In the genomic region with DNA sequence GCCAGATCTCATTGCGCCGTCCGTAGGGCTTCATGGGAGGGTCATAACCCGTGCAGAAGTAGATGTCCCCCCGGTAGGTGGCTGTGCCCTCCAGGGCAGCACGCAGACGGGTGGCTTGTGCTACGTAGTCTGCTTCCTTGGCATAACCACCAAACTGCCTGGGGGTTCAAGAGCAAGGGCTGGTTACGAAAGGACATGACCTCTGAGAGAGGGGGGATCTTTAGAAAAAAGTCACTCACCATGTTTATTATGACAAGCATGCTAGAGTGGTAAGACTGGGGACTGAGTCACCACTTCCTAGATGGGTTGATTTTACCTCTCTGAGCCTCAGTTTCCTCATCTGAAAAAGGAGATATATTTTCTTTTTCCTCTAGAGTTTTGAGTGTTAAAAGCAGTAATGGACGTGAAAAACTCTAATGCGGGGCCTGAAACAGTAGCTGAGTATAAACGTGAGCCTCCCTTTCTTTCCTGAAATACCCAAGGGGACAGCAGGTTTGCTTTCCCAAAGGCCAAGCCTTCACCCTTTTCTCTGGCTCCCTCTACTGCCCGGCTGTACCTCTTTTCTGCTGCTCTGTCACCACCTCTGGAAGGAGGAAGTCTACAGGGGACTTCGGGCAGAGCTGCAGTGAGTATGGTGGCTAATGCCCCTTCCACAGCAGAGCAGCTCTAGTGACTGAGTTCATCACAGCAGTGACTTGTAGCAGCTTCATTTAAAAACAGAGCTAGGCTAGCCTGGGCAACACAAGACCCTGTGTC, we compare ENCODE assay signal across 9 cellular contexts. TPM values are rescaled to one million over a fixed set of nuclear protein-coding genes. Genes with fewer than 3 reads are reported as not detected.
DNase-seq lines count a peak whose midpoint lies in the region; ATAC-seq and TF ChIP-seq lines count a peak whose summit lies in the region.
"Had no signal": no experiment of that assay in that cellular context is flagged by ENCODE, and none has a peak within 500 bp of the region (broad histone marks: within the 10 kb centered on the region; RNA-seq: fewer than 3 reads in every experiment).

No MANE protein-coding gene starts in this region.

- peak; percentile 75 for TF ChIP-seq CTCF in retinal pigment epithelial cell (conservative IDR thresholded peaks at IDR 0.05; ENCODE audit: low read depth, low read length)

- no peaks in the 10 kb centered on the region for H3K4me1 Mint-ChIP-seq in activated CD4-positive, alpha-beta memory T cell treated with anti-CD3 and anti-CD28 coated beads for 36 hours (ENCODE audit: low read depth)
- H3K4me1 Mint-ChIP-seq in activated CD4-positive, alpha-beta memory T cell treated with anti-CD3 and anti-CD28 coated beads, Interleukin-2, amount 10 ng/mL, durations not matched to agents 7 days and 5 days, result no peaks in the 10 kb centered on the region
- H3K4me1 Mint-ChIP-seq: activated naive CD4-positive, alpha-beta T cell treated with anti-CD3 and anti-CD28 coated beads, Interleukin-2, amount 50 U/mL, for 24 hours had no signal

- no peaks in the 10 kb centered on the region for H3K27me3 Mint-ChIP-seq in activated CD4-positive, alpha-beta memory T cell treated with anti-CD3 and anti-CD28 coated beads for 36 hours
- H3K27me3 Mint-ChIP-seq in activated CD4-positive, alpha-beta memory T cell treated with anti-CD3 and anti-CD28 coated beads, Interleukin-2, amount 10 ng/mL, durations not matched to agents 7 days and 5 days, result no peaks in the 10 kb centered on the region
- H3K27me3 Mint-ChIP-seq: activated naive CD4-positive, alpha-beta T cell treated with anti-CD3 and anti-CD28 coated beads, Interleukin-2, amount 50 U/mL, for 24 hours had no signal

- intact Hi-C loops in activated CD4-positive, alpha-beta memory T cell treated with anti-CD3 and anti-CD28 coated beads for 36 hours (cut with micrococcal nuclease), result no loop called here

- peaks cover 21% of the 10 kb centered on the region for H3K9me3 Mint-ChIP-seq in activated CD4-positive, alpha-beta memory T cell treated with anti-CD3 and anti-CD28 coated beads for 36 hours
- peaks cover 13% of the 10 kb centered on the region for H3K9me3 Mint-ChIP-seq in activated CD4-positive, alpha-beta memory T cell treated with anti-CD3 and anti-CD28 coated beads, Interleukin-2, amount 10 ng/mL, durations not matched to agents 7 days and 5 days

- DNase-seq in activated CD4-positive, alpha-beta memory T cell treated with anti-CD3 and anti-CD28 coated beads for 36 hours, result peak; percentile 24
- no peak for DNase-seq in activated CD4-positive, alpha-beta memory T cell treated with anti-CD3 and anti-CD28 coated beads, Interleukin-2, amount 10 ng/mL, durations not matched to agents 7 days and 5 days
- peak; percentile 70 for DNase-seq in OCI-M1 (lab: John Stamatoyannopoulos, UW)
- peak; percentile 40 for DNase-seq in fibroblast of gingiva (ENCODE audit: low read depth)
- DNase-seq in retinal pigment epithelial cell (ENCODE audit: low read depth), result no peak
- no peak for DNase-seq in stimulated activated CD4-positive, alpha-beta T cell treated with anti-CD3 and anti-CD28 coated beads, Interleukin-1b, Interleukin-23, amount 100 ng/mL, for 48 hours

- ATAC-seq in HG03432 (IDR thresholded peaks at IDR 0.05; ENCODE audit: unreplicated experiment) (no peak), HG03135 (IDR thresholded peaks at IDR 0.05; ENCODE audit: unreplicated experiment) (no peak)

- POLR2A ChIA-PET in activated CD4-positive, alpha-beta memory T cell treated with anti-CD3 and anti-CD28 coated beads for 36 hours (lab: Charles Lee), result no interaction called here
- POLR2A ChIA-PET in activated CD4-positive, alpha-beta memory T cell treated with anti-CD3 and anti-CD28 coated beads, Interleukin-2, amount 10 ng/mL, durations not matched to agents 7 days and 5 days (lab: Charles Lee), result no interaction called here

- H3K4me3 Mint-ChIP-seq in activated CD4-positive, alpha-beta memory T cell treated with anti-CD3 and anti-CD28 coated beads for 36 hours, result no peak overlapping the region
- H3K4me3 Mint-ChIP-seq in activated CD4-positive, alpha-beta memory T cell treated with anti-CD3 and anti-CD28 coated beads, Interleukin-2, amount 10 ng/mL, durations not matched to agents 7 days and 5 days, result no peak overlapping the region
- H3K4me3 Mint-ChIP-seq: activated naive CD4-positive, alpha-beta T cell treated with anti-CD3 and anti-CD28 coated beads, Interleukin-2, amount 50 U/mL, for 24 hours had no signal

- H3K4me3 ChIP-seq in retinal pigment epithelial cell (ENCODE audit: low read length), result no peak overlapping the region

- peaks cover 33% of the 10 kb centered on the region for H3K36me3 Mint-ChIP-seq in activated CD4-positive, alpha-beta memory T cell treated with anti-CD3 and anti-CD28 coated beads for 36 hours
- peaks cover 11% of the 10 kb centered on the region for H3K36me3 Mint-ChIP-seq in activated CD4-positive, alpha-beta memory T cell treated with anti-CD3 and anti-CD28 coated beads, Interleukin-2, amount 10 ng/mL, durations not matched to agents 7 days and 5 days (ENCODE audit: low read depth)

- H3K27ac Mint-ChIP-seq in activated CD4-positive, alpha-beta memory T cell treated with anti-CD3 and anti-CD28 coated beads for 36 hours, result no peak overlapping the region
- H3K27ac Mint-ChIP-seq in activated CD4-positive, alpha-beta memory T cell treated with anti-CD3 and anti-CD28 coated beads, Interleukin-2, amount 10 ng/mL, durations not matched to agents 7 days and 5 days, result no peak overlapping the region
- H3K27ac Mint-ChIP-seq: activated naive CD4-positive, alpha-beta T cell treated with anti-CD3 and anti-CD28 coated beads, Interleukin-2, amount 50 U/mL, for 24 hours had no signal

- CTCF ChIA-PET in activated CD4-positive, alpha-beta memory T cell treated with anti-CD3 and anti-CD28 coated beads for 36 hours (lab: Charles Lee), result interaction anchor here (0.8 to 1.3 kb wide), 4 partner anchors 9 to 280 kb away, joined by 3 to 4 read pairs (median 3); no protein-coding TSS in a partner anchor
- CTCF ChIA-PET in activated CD4-positive, alpha-beta memory T cell treated with anti-CD3 and anti-CD28 coated beads, Interleukin-2, amount 10 ng/mL, durations not matched to agents 7 days and 5 days (lab: Charles Lee), result interaction anchor here (0.6 to 2.2 kb wide), 10 partner anchors 7 to 632 kb away, joined by 3 to 13 read pairs (median 3); partner anchors contain the start of gene FAM234B

RNA-seq across cellular contexts. Expression of gene GPRC5D, which starts 23.5 kb away (rescaled TPM):
- total RNA-seq in activated CD4-positive, alpha-beta memory T cell treated with anti-CD3 and anti-CD28 coated beads for 36 hours, result under 1 TPM in 1 of 2 experiments, not detected in 1; 0.46 TPM
- total RNA-seq in activated CD4-positive, alpha-beta memory T cell treated with anti-CD3 and anti-CD28 coated beads, Interleukin-2, amount 10 ng/mL, durations not matched to agents 7 days and 5 days, result 1 to 10 TPM in 1 of 2 experiments, under 1 TPM in 1; 0.73 to 1.6 TPM

RNA-seq across cellular contexts. Expression of gene HEBP1, which starts 24.6 kb away (rescaled TPM):
- 10 to 100 TPM; 20.5 to 22.4 TPM for total RNA-seq in activated CD4-positive, alpha-beta memory T cell treated with anti-CD3 and anti-CD28 coated beads for 36 hours
- total RNA-seq in activated CD4-positive, alpha-beta memory T cell treated with anti-CD3 and anti-CD28 coated beads, Interleukin-2, amount 10 ng/mL, durations not matched to agents 7 days and 5 days, result 10 to 100 TPM; 11.1 to 12.5 TPM

Comparison
In these comparisons a context has a peak if more than half of its experiments do, and no peak if none do; other contexts are left out.
1. DNase-seq: peak in activated CD4-positive, alpha-beta memory T cell treated with anti-CD3 and anti-CD28 coated beads for 36 hours (single experiment), OCI-M1 (single experiment) and fibroblast of gingiva (single experiment); none in activated CD4-positive, alpha-beta memory T cell treated with anti-CD3 and anti-CD28 coated beads, Interleukin-2, amount 10 ng/mL, durations not matched to agents 7 days and 5 days (single experiment), retinal pigment epithelial cell (single experiment) and stimulated activated CD4-positive, alpha-beta T cell treated with anti-CD3 and anti-CD28 coated beads, Interleukin-1b, Interleukin-23, amount 100 ng/mL, for 48 hours (single experiment).